ENCODE assay signal across 16 cellular contexts in the genomic region with DNA sequence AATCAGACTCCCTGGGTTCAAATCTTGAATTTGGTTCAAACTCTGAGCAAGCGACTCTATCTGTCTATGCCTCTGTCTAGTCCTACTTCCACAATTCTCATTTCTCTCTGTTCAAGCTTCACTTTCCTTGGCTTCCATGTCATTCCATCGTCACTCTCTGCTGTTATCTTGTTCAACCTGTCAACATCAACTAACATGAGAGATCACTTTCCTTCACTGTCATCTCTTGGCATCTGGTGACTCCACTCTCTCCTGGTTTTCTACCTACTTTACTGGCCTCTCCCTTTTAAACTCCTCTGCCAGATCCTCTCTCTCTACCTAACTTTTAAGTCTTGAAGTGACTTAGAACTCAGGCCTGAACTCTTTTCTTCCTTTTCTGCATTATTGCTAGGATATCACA.
A peak's percentile ranks its signal among the peaks of the same experiment; 100 is the strongest.
DNase-seq lines count a peak whose midpoint lies in the region; ATAC-seq, FAIRE-seq and TF ChIP-seq lines count a peak whose summit lies in the region.
"Had no signal": no experiment of that assay in that cellular context is flagged by ENCODE, and none has a peak within 500 bp of the region (broad histone marks: within the 10 kb centered on the region; RNA-seq: fewer than 3 reads in every experiment).

No MANE protein-coding gene starts in this region.

- no peaks in the 10 kb centered on the region for H3K9me1 ChIP-seq in K562 (ENCODE audit: control insufficient read depth, insufficient read depth, low read length)

- peak; percentile 44 for FAIRE-seq in K562 (lab: Jason Lieb, UNC)
- FAIRE-seq: GM18507 had no signal

- peak; percentile 45 for ATAC-seq in K562
- ATAC-seq in GM18498 (IDR thresholded peaks at IDR 0.05; ENCODE audit: unreplicated experiment), result no peak
- ATAC-seq: CD8-positive, alpha-beta T cell had no signal

- 0% methylated on average over 2 of the region's 2 CpGs for WGBS in K562 (ENCODE audit: insufficient coverage, low coverage, missing lambda C conversion rate)
- WGBS in smooth muscle cell (ENCODE audit: low lambda C conversion rate), result 4% methylated on average over 2 of the region's 2 CpGs

- H3F3A ChIP-seq in smooth muscle cell (ENCODE audit: low read depth), result peaks cover 37% of the 10 kb centered on the region

- peaks cover 8 to 79% (median 24%) of the 10 kb centered on the region in 10 experiments for H3K4me1 ChIP-seq in BLaER1 treated with 17β-estradiol and CSF1 and Interleukin-3, amounts not matched to agents 10 nM and 100 nM
- peaks cover 89% of the 10 kb centered on the region for H3K4me1 ChIP-seq in OCI-LY3 (ENCODE audit: low read length)
- peaks cover 0 to 22% of the 10 kb centered on the region in 2 experiments; a peak in 3 of 5 replicates for H3K4me1 ChIP-seq in K562 (replicated peaks in 1 of 2; ENCODE audit: control insufficient read depth in 2 of 2, insufficient read depth in 2 of 2, low read length in 2 of 2)
- no peaks in the 10 kb centered on the region for H3K4me1 ChIP-seq in smooth muscle cell (ENCODE audit: low read depth)
- H3K4me1 ChIP-seq: HAP-1 had no signal

- no peaks in the 10 kb centered on the region for H4K20me1 ChIP-seq in BLaER1 treated with 17β-estradiol and CSF1 and Interleukin-3, amounts not matched to agents 10 nM and 100 nM
- H4K20me1 ChIP-seq in OCI-LY3 (ENCODE audit: insufficient read depth, low read length), result no peaks in the 10 kb centered on the region
- H4K20me1 ChIP-seq in K562 (replicated peaks; ENCODE audit: control insufficient read depth, insufficient read depth, low read length), result no peaks in the 10 kb centered on the region
- no peaks in the 10 kb centered on the region for H4K20me1 ChIP-seq in smooth muscle cell (ENCODE audit: low read depth)
- H4K20me1 ChIP-seq: BLaER1 had no signal

- DNase-seq in K562 (ENCODE audit: extremely low read depth in 1 of 4, low spot score in 3 of 4), result peak; percentile 35 to 57 (median 42)
- no peak for DNase-seq in smooth muscle cell (lab: John Stamatoyannopoulos, UW; ENCODE audit: unreplicated experiment)
- DNase-seq in occipital lobe (lab: John Stamatoyannopoulos, UW), result no peak
- DNase-seq in globus pallidus (ENCODE audit: low spot score), result no peak
- DNase-seq: 8988T; Calu3; CD8-positive, alpha-beta T cell; DMS79 treated with DMSO at 0.1 percent for 48 hours; GF-D8 had no signal

- POLR2A ChIA-PET in K562 (lab: Yijun Ruan, JAX), result interaction anchor here (0.7 kb wide), 1 partner anchor 11 kb away, joined by 3 read pairs; no protein-coding TSS in a partner anchor

- TF ChIP-seq RAD21 in K562 (CRISPR knock-in tag; conservative IDR thresholded peaks at IDR 0.05 in 1 of 2, IDR thresholded peaks at IDR 0.05 in 1 of 2), result no peak

- no peaks in the 10 kb centered on the region for H3K36me3 ChIP-seq in BLaER1 treated with 17β-estradiol and CSF1 and Interleukin-3, amounts not matched to agents 10 nM and 100 nM
- H3K36me3 ChIP-seq in OCI-LY3 (replicated peaks; ENCODE audit: low read depth, low read length) (no peaks in the 10 kb centered on the region), K562 (ENCODE audit: control insufficient read depth, insufficient read depth, low read length) (no peaks in the 10 kb centered on the region), smooth muscle cell (ENCODE audit: low read depth) (no peaks in the 10 kb centered on the region)
- H3K36me3 ChIP-seq: BLaER1, HAP-1 had no signal

- no TSS peak for BruUV-seq in K562 (replicated peaks; lab: Mats Ljungman, UMichigan)

- TF ChIP-seq CTCF in OCI-LY3 (IDR thresholded peaks at IDR 0.05; ENCODE audit: low read depth, low read length) (no peak), K562 (IDR thresholded peaks at IDR 0.05 in 2 of 3, conservative IDR thresholded peaks at IDR 0.05 in 1 of 3; ENCODE audit: insufficient read depth in 2 of 3, low read depth in 1 of 3, low read length in 3 of 3) (no peak), smooth muscle cell (IDR thresholded peaks at IDR 0.05; ENCODE audit: borderline replicate concordance, insufficient read depth, poor library complexity, severe bottlenecking) (no peak)

- no peak overlapping the region for H3K4me3 ChIP-seq in BLaER1 treated with 17β-estradiol and CSF1 and Interleukin-3, amounts not matched to agents 10 nM and 100 nM
- H3K4me3 ChIP-seq in OCI-LY3 (ENCODE audit: low read length), result peak overlapping the region; percentile 3; the same call in 1 of the 2 replicates
- no peak overlapping the region for H3K4me3 ChIP-seq in K562
- no peak overlapping the region for H3K4me3 ChIP-seq in smooth muscle cell
- H3K4me3 ChIP-seq: BLaER1, GM23248, HAP-1 had no signal

- peak overlapping the region in 6 of 11 experiments; percentile 12 to 85 (median 63); a peak in 11 of 22 replicates for H3K4me2 ChIP-seq in BLaER1 treated with 17β-estradiol and CSF1 and Interleukin-3, amounts not matched to agents 10 nM and 100 nM
- H3K4me2 ChIP-seq in OCI-LY3 (ENCODE audit: low read length) (peak overlapping the region; percentile 69), K562 (ENCODE audit: insufficient read depth, low read length) (peak overlapping the region; percentile 2; the same call in 1 of the 2 replicates), smooth muscle cell (peak overlapping the region; percentile 35)
- H3K4me2 ChIP-seq: BLaER1 had no signal

- H3K79me2 ChIP-seq in OCI-LY3 (ENCODE audit: low read length) (0 out of 2 replicates have a peak, but pooled peaks cover 7% of the 10 kb centered on the region), K562 (ENCODE audit: control insufficient read depth, insufficient read depth, low read length) (no peaks in the 10 kb centered on the region), smooth muscle cell (ENCODE audit: low read depth) (no peaks in the 10 kb centered on the region)

- TF ChIP-seq EP300 in K562 (IDR thresholded peaks at IDR 0.05; ENCODE audit: low read length), result peak; percentile 14; the same call in 1 of the 2 replicates

- no peak for TF ChIP-seq POLR2A in K562 (conservative IDR thresholded peaks at IDR 0.05)

- H3K27me3 ChIP-seq in BLaER1 treated with 17β-estradiol and CSF1 and Interleukin-3, amounts not matched to agents 10 nM and 100 nM, result no peaks in the 10 kb centered on the region
- no peaks in the 10 kb centered on the region for H3K27me3 ChIP-seq in OCI-LY3 (ENCODE audit: low read depth, low read length)
- H3K27me3 ChIP-seq in K562 (ENCODE audit: control insufficient read depth in 2 of 2, insufficient read depth in 2 of 2, low read length in 2 of 2), result no peaks in the 10 kb centered on the region
- H3K27me3 ChIP-seq in smooth muscle cell (ENCODE audit: low read depth), result no peaks in the 10 kb centered on the region
- H3K27me3 ChIP-seq: BLaER1 had no signal

- H3K9ac ChIP-seq in BLaER1 treated with 17β-estradiol and CSF1 and Interleukin-3, amounts not matched to agents 10 nM and 100 nM, result peak overlapping the region in 1 of 11 experiments; percentile 44; a peak in 1 of 22 replicates
- H3K9ac ChIP-seq in OCI-LY3 (ENCODE audit: low read length) (peak overlapping the region; percentile 87), K562 (ENCODE audit: insufficient read depth in 1 of 2, low read depth in 2 of 2, low read length in 2 of 2) (no peak overlapping the region), smooth muscle cell (ENCODE audit: low read depth) (peak overlapping the region; percentile 18)
- H3K9ac ChIP-seq: BLaER1, GM23248 had no signal

- CTCF ChIA-PET in K562 (lab: Yijun Ruan, JAX; ENCODE audit: low intra/inter-chr PET ratio), result no interaction called here

- in situ Hi-C loops in K562 (cut with MboI), result no loop called here

- H3K27ac ChIP-seq in BLaER1 treated with 17β-estradiol and CSF1 and Interleukin-3, amounts not matched to agents 10 nM and 100 nM, result peak overlapping the region in 4 of 11 experiments; percentile 11 to 81 (median 64); a peak in 7 of 22 replicates
- H3K27ac ChIP-seq in OCI-LY3 (ENCODE audit: low read length) (peak overlapping the region; percentile 97), K562 (ENCODE audit: extremely low read depth, low read depth, low read length) (peak overlapping the region; percentile 55; the same call in 2 of the 3 replicates), smooth muscle cell (ENCODE audit: low read depth) (peak overlapping the region; percentile 83)
- H3K27ac ChIP-seq: BLaER1, GM23248 had no signal

- intact Hi-C loops in K562 (cut with micrococcal nuclease), result no loop called here

- H3K9me3 ChIP-seq in BLaER1 treated with 17β-estradiol and CSF1 and Interleukin-3, amounts not matched to agents 10 nM and 100 nM (replicated peaks in 1 of 11), result no peaks in the 10 kb centered on the region
- H3K9me3 ChIP-seq in OCI-LY3 (ENCODE audit: insufficient read depth, low read length) (no peaks in the 10 kb centered on the region), K562 (replicated peaks; ENCODE audit: control insufficient read depth, insufficient read depth, low read depth, low read length) (no peaks in the 10 kb centered on the region), smooth muscle cell (replicated peaks; ENCODE audit: low read depth) (no peaks in the 10 kb centered on the region)
- H3K9me3 ChIP-seq: BLaER1, HAP-1 had no signal

- H2AFZ ChIP-seq in OCI-LY3 (ENCODE audit: low read depth, low read length) (no peak overlapping the region), K562 (ENCODE audit: low read depth, low read length) (peak overlapping the region; percentile 27), smooth muscle cell (ENCODE audit: low read depth) (no peak overlapping the region)
- H2AFZ ChIP-seq: GM23248 had no signal

TF ChIP-seq in K562, 482 proteins besides CTCF, POLR2A, EP300 and RAD21 (continues in another document):
- TF ChIP-seq SLC30A9 (CRISPR knock-in tag; IDR thresholded peaks at IDR 0.05), result no peak
- no peak for TF ChIP-seq NCOA2 (IDR thresholded peaks at IDR 0.05; ENCODE audit: partially characterized antibody in 2 of 2)
- peak; percentile 34 for TF ChIP-seq MTA2 (IDR thresholded peaks at IDR 0.05; ENCODE audit: low read depth)
- no peak for TF ChIP-seq ZKSCAN1 (IDR thresholded peaks at IDR 0.05; ENCODE audit: low read depth, low read length)
- peak; percentile 41 for TF ChIP-seq CBFA2T2 (conservative IDR thresholded peaks at IDR 0.05)
- TF ChIP-seq DPF2 (IDR thresholded peaks at IDR 0.05), result 0 out of 2 replicates have a peak, but pooled peaks have one; percentile 55
- TF ChIP-seq YBX1 (IDR thresholded peaks at IDR 0.05), result no peak
- TF ChIP-seq GTF2A2 (tag; IDR thresholded peaks at IDR 0.05), result no peak
- TF ChIP-seq BCOR (IDR thresholded peaks at IDR 0.05), result 0 out of 2 replicates have a peak, but pooled peaks have one; percentile 24
- peak; percentile 38 to 46; a peak in 2 of 4 replicates for TF ChIP-seq FOXK2 (conservative IDR thresholded peaks at IDR 0.05 in 1 of 2, IDR thresholded peaks at IDR 0.05 in 1 of 2; ENCODE audit: low read depth in 2 of 2)
- no peak for TF ChIP-seq ZZZ3 (IDR thresholded peaks at IDR 0.05)
- TF ChIP-seq TRIM24 (IDR thresholded peaks at IDR 0.05), result peak; percentile 33 to 44; a peak in 3 of 4 replicates
- peak; percentile 96 for TF ChIP-seq ARHGAP35 (IDR thresholded peaks at IDR 0.05; ENCODE audit: partially characterized antibody)
- peak; percentile 73 for TF ChIP-seq CBFA2T3 (IDR thresholded peaks at IDR 0.05)

Comparison
In these comparisons a context has a peak if more than half of its experiments do, and no peak if none do; other contexts are left out.
1. H3K4me2 ChIP-seq: peak in every context shown above with its lines; median percentile 69 in OCI-LY3; 63 in BLaER1 treated with 17β-estradiol and CSF1 and Interleukin-3, amounts not matched to agents 10 nM and 100 nM; 35 in smooth muscle cell; 2 in K562.
2. H3K9ac ChIP-seq: peak in OCI-LY3 (single experiment) and smooth muscle cell (single experiment); none in K562 (0 of 2).
3. DNase-seq: peak in K562 (4 of 4); none in smooth muscle cell (single experiment), occipital lobe (single experiment) and globus pallidus (single experiment).